In genomic region chr1:175569117-175569743, GRCh38 we compare ENCODE assay signal across 19 cellular contexts.
DNase-seq lines count a peak whose midpoint lies in the region; ATAC-seq, FAIRE-seq and TF ChIP-seq lines count a peak whose summit lies in the region.
"Had no signal": no experiment of that assay in that cellular context is flagged by ENCODE, and none has a peak within 500 bp of the region (broad histone marks: within the 10 kb centered on the region; RNA-seq: fewer than 3 reads in every experiment).

No MANE protein-coding gene starts in this region.

- FAIRE-seq in K562 (lab: Jason Lieb, UNC) = no peak
- FAIRE-seq: A204.1, HTR-8/SVneo had no signal

- no peak overlapping the region for H3K9ac ChIP-seq in K562 (ENCODE audit: insufficient read depth in 1 of 2, low read depth in 2 of 2, low read length in 2 of 2)

- no peaks in the 10 kb centered on the region for H3K79me2 ChIP-seq in K562 (ENCODE audit: control insufficient read depth, insufficient read depth, low read length)

- CTCF ChIA-PET in K562 (lab: Yijun Ruan, JAX; ENCODE audit: low intra/inter-chr PET ratio) = no interaction called here

- in situ Hi-C loops in K562 (cut with MboI) = no loop called here

- H4K20me1 ChIP-seq in K562 (replicated peaks; ENCODE audit: control insufficient read depth, insufficient read depth, low read length) = no peaks in the 10 kb centered on the region

- no peak overlapping the region for H3K4me3 ChIP-seq in K562
- H3K4me3 ChIP-seq: SJSA1 had no signal

- peaks cover 20 to 23% of the 10 kb centered on the region in 2 donors for H3K4me1 Mint-ChIP-seq in natural killer cell treated with Interleukin-12 subunit alpha and Interleukin-12 subunit beta and Interleukin-15 and Interleukin-18, amount 100 ng/mL, for 72 hours (ENCODE audit: low read depth in 2 of 2)
- H3K4me1 Mint-ChIP-seq in natural killer cell (peaks cover 9 to 18% of the 10 kb centered on the region in 2 donors), osteocyte (ENCODE audit: unreplicated experiment) (peaks cover 12% of the 10 kb centered on the region)
- no peaks in the 10 kb centered on the region for H3K4me1 Mint-ChIP-seq in stimulated activated naive CD8-positive, alpha-beta T cell treated with anti-CD3 and anti-CD28 coated beads, Interleukin-15, amount 100 ng/mL, for 72 hours

- ATAC-seq in natural killer cell treated with Interleukin-12 subunit alpha and Interleukin-12 subunit beta and Interleukin-15 and Interleukin-18, amount 100 ng/mL, for 72 hours = peak; percentile 76 to 83
- ATAC-seq in natural killer cell = no peak
- peak; percentile 56; the same call in 1 of the 3 replicates for ATAC-seq in K562
- ATAC-seq in stimulated activated naive CD8-positive, alpha-beta T cell treated with anti-CD3 and anti-CD28 coated beads, Interleukin-15, amount 100 ng/mL, for 72 hours = no peak
- no peak for ATAC-seq in HG02623 (IDR thresholded peaks at IDR 0.05; ENCODE audit: unreplicated experiment)

- no peaks in the 10 kb centered on the region for H3K9me3 ChIP-seq in K562 (replicated peaks; ENCODE audit: control insufficient read depth, insufficient read depth, low read depth, low read length)
- H3K9me3 ChIP-seq: SJSA1 had no signal

- POLR2A ChIA-PET in K562 (lab: Yijun Ruan, JAX) = no interaction called here

- no peak overlapping the region for H3K4me2 ChIP-seq in K562 (ENCODE audit: insufficient read depth, low read length)

- no peaks in the 10 kb centered on the region for H3K4me1 ChIP-seq in K562 (replicated peaks in 1 of 2; ENCODE audit: control insufficient read depth in 2 of 2, insufficient read depth in 2 of 2, low read length in 2 of 2)
- H3K4me1 ChIP-seq: SJSA1 had no signal

- WGBS in K562 (ENCODE audit: insufficient coverage, low coverage, missing lambda C conversion rate) = 3% methylated on average over 7 of the region's 7 CpGs

- H3K27me3 Mint-ChIP-seq in natural killer cell treated with Interleukin-12 subunit alpha and Interleukin-12 subunit beta and Interleukin-15 and Interleukin-18, amount 100 ng/mL, for 72 hours = peaks cover 24 to 28% of the 10 kb centered on the region in 2 donors
- peaks cover 14 to 17% of the 10 kb centered on the region in 2 donors for H3K27me3 Mint-ChIP-seq in natural killer cell (ENCODE audit: low read depth in 2 of 2)
- H3K27me3 Mint-ChIP-seq in stimulated activated naive CD8-positive, alpha-beta T cell treated with anti-CD3 and anti-CD28 coated beads, Interleukin-15, amount 100 ng/mL, for 72 hours = peaks cover 39% of the 10 kb centered on the region
- H3K27me3 Mint-ChIP-seq in osteocyte (ENCODE audit: unreplicated experiment) = peaks cover 26% of the 10 kb centered on the region

- no peak for DNase-seq in natural killer cell treated with Interleukin-12 subunit alpha and Interleukin-12 subunit beta and Interleukin-15 and Interleukin-18, amount 100 ng/mL, for 72 hours (ENCODE audit: low spot score)
- no peak for DNase-seq in natural killer cell
- DNase-seq in MV-4-11 (lab: John Stamatoyannopoulos, UW) = peak; percentile 16
- DNase-seq in K562 (ENCODE audit: extremely low read depth in 1 of 4, low spot score in 3 of 4) = no peak
- DNase-seq in stimulated activated naive CD8-positive, alpha-beta T cell treated with anti-CD3 and anti-CD28 coated beads, Interleukin-15, amount 100 ng/mL, for 72 hours = no peak
- no peak for DNase-seq in osteocyte (ENCODE audit: extremely low spot score, unreplicated experiment)
- no peak for DNase-seq in GM03348 (ENCODE audit: low spot score)
- DNase-seq: DMS79 treated with DMSO at 0.1 percent for 48 hours, GDM1, HCEC 1CT, NCI-H1105 treated with DMSO at 0.1 percent for 48 hours, NCI-H1930, NCI-H2171, NCI-H82, OCI-M1 had no signal

- no peak for TF ChIP-seq POLR2A in K562 (conservative IDR thresholded peaks at IDR 0.05)

- H2AFZ ChIP-seq in K562 (ENCODE audit: low read depth, low read length) = no peak overlapping the region

- no peak overlapping the region for H3K27ac ChIP-seq in K562 (ENCODE audit: extremely low read depth, low read depth, low read length)
- H3K27ac ChIP-seq: SJSA1 had no signal

- BruUV-seq in K562 (replicated peaks; lab: Mats Ljungman, UMichigan) = no TSS peak

- no peaks in the 10 kb centered on the region for H3K9me3 Mint-ChIP-seq in natural killer cell treated with Interleukin-12 subunit alpha and Interleukin-12 subunit beta and Interleukin-15 and Interleukin-18, amount 100 ng/mL, for 72 hours
- no peaks in the 10 kb centered on the region for H3K9me3 Mint-ChIP-seq in natural killer cell
- H3K9me3 Mint-ChIP-seq in stimulated activated naive CD8-positive, alpha-beta T cell treated with anti-CD3 and anti-CD28 coated beads, Interleukin-15, amount 100 ng/mL, for 72 hours = no peaks in the 10 kb centered on the region
- H3K9me3 Mint-ChIP-seq in osteocyte (ENCODE audit: unreplicated experiment) = no peaks in the 10 kb centered on the region

- H3K27ac Mint-ChIP-seq in natural killer cell treated with Interleukin-12 subunit alpha and Interleukin-12 subunit beta and Interleukin-15 and Interleukin-18, amount 100 ng/mL, for 72 hours = peak overlapping the region; percentile 4 to 10
- H3K27ac Mint-ChIP-seq in natural killer cell (no peak overlapping the region), osteocyte (ENCODE audit: unreplicated experiment) (no peak overlapping the region)
- H3K27ac Mint-ChIP-seq in stimulated activated naive CD8-positive, alpha-beta T cell treated with anti-CD3 and anti-CD28 coated beads, Interleukin-15, amount 100 ng/mL, for 72 hours = no peak overlapping the region

- no peaks in the 10 kb centered on the region for H3K9me1 ChIP-seq in K562 (ENCODE audit: control insufficient read depth, insufficient read depth, low read length)

- peaks cover 7% of the 10 kb centered on the region for H3K36me3 Mint-ChIP-seq in natural killer cell treated with Interleukin-12 subunit alpha and Interleukin-12 subunit beta and Interleukin-15 and Interleukin-18, amount 100 ng/mL, for 72 hours
- H3K36me3 Mint-ChIP-seq in natural killer cell = no peaks in the 10 kb centered on the region
- no peaks in the 10 kb centered on the region for H3K36me3 Mint-ChIP-seq in osteocyte (ENCODE audit: unreplicated experiment)

- TF ChIP-seq RAD21 in K562 (CRISPR knock-in tag; conservative IDR thresholded peaks at IDR 0.05 in 1 of 2, IDR thresholded peaks at IDR 0.05 in 1 of 2) = peak in 1 of 2 experiments; percentile 29; a peak in 3 of 4 replicates

- peak overlapping the region; percentile 59 for H3K4me3 Mint-ChIP-seq in natural killer cell treated with Interleukin-12 subunit alpha and Interleukin-12 subunit beta and Interleukin-15 and Interleukin-18, amount 100 ng/mL, for 72 hours
- H3K4me3 Mint-ChIP-seq in natural killer cell (no peak overlapping the region), osteocyte (ENCODE audit: unreplicated experiment) (no peak overlapping the region)
- H3K4me3 Mint-ChIP-seq in stimulated activated naive CD8-positive, alpha-beta T cell treated with anti-CD3 and anti-CD28 coated beads, Interleukin-15, amount 100 ng/mL, for 72 hours = no peak overlapping the region

- H3K36me3 ChIP-seq in K562 (ENCODE audit: control insufficient read depth, insufficient read depth, low read length) = no peaks in the 10 kb centered on the region
- H3K36me3 ChIP-seq: SJSA1 had no signal

- no peak for TF ChIP-seq EP300 in K562 (IDR thresholded peaks at IDR 0.05; ENCODE audit: low read length)

- TF ChIP-seq CTCF in natural killer cell (IDR thresholded peaks at IDR 0.05) = no peak
- peak in 2 of 3 experiments; percentile 16 to 22; a peak in 1 of 6 replicates for TF ChIP-seq CTCF in K562 (IDR thresholded peaks at IDR 0.05 in 2 of 3, conservative IDR thresholded peaks at IDR 0.05 in 1 of 3; ENCODE audit: insufficient read depth in 2 of 3, low read depth in 1 of 3, low read length in 3 of 3)
- TF ChIP-seq CTCF in osteocyte (IDR thresholded peaks at IDR 0.05) = no peak

- H3K27me3 ChIP-seq in K562 (ENCODE audit: control insufficient read depth in 2 of 2, insufficient read depth in 2 of 2, low read length in 2 of 2) = no peaks in the 10 kb centered on the region; a peak in 1 of 5 replicates
- H3K27me3 ChIP-seq: SJSA1 had no signal

- intact Hi-C loops in natural killer cell (cut with micrococcal nuclease) (no loop called here), K562 (cut with micrococcal nuclease) (no loop called here)

TF ChIP-seq in K562, 482 proteins besides CTCF, POLR2A, EP300 and RAD21 (continues in another document):
- TF ChIP-seq SMARCC2 (IDR thresholded peaks at IDR 0.05; ENCODE audit: low read depth) (no peak), HMGXB4 (CRISPR knock-in tag; IDR thresholded peaks at IDR 0.05) (no peak), CSDE1 (IDR thresholded peaks at IDR 0.05) (no peak), TGIF2 (CRISPR knock-in tag; IDR thresholded peaks at IDR 0.05) (no peak), EHMT2 (IDR thresholded peaks at IDR 0.05) (no peak), CLOCK (CRISPR knock-in tag; IDR thresholded peaks at IDR 0.05; ENCODE audit: borderline replicate concordance) (no peak)

Comparison
In these comparisons a context has a peak if more than half of its experiments do, and no peak if none do; other contexts are left out.
1. ATAC-seq: peak in natural killer cell treated with Interleukin-12 subunit alpha and Interleukin-12 subunit beta and Interleukin-15 and Interleukin-18, amount 100 ng/mL, for 72 hours (2 of 2) and K562 (single experiment); none in natural killer cell (0 of 3), stimulated activated naive CD8-positive, alpha-beta T cell treated with anti-CD3 and anti-CD28 coated beads, Interleukin-15, amount 100 ng/mL, for 72 hours (single experiment) and HG02623 (single experiment).
2. H3K27ac Mint-ChIP-seq: peak in natural killer cell treated with Interleukin-12 subunit alpha and Interleukin-12 subunit beta and Interleukin-15 and Interleukin-18, amount 100 ng/mL, for 72 hours (2 of 2); none in natural killer cell (0 of 2), stimulated activated naive CD8-positive, alpha-beta T cell treated with anti-CD3 and anti-CD28 coated beads, Interleukin-15, amount 100 ng/mL, for 72 hours (0 of 2) and osteocyte (single experiment).
3. CTCF ChIP-seq: peak in K562 (2 of 3); none in natural killer cell (single experiment) and osteocyte (single experiment).